ENCODE assay signal across 8 cellular contexts in the genomic region with DNA sequence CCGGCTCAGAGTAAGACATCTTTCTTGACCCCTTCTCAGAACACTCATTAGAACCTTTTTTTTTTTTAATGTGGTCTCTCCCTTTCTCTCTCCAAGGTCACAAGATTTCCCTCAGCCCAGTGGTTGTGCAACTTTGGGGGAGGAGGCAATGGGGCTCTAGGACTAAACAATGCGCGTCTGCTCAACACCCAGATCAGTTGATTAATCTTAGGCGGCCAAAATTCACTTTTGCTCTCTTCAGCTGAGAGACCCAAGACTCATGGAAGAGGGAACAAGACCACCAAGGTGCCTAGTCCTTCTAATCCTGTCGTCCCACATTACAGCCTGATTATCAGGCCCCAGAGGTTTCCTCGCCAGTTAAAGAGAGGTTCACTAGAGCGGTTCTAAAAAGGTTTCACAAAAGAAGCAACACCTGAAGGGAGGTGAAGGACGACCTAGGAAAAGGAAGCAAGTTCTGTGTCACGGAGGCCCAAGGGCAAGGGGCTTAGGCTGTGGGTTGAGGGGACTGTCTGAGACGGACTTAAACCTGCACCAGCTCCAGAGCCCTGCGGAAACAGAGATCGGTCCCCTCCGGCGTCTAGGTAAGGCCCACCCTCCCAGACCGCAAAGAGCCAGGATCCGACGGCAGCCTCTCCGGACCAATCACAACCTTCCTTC. TPM values are rescaled to one million over a fixed set of nuclear protein-coding genes. Genes with fewer than 3 reads are reported as not detected.
A peak's percentile ranks its signal among the peaks of the same experiment; 100 is the strongest.
DNase-seq lines count a peak whose midpoint lies in the region; ATAC-seq and TF ChIP-seq lines count a peak whose summit lies in the region.

No MANE protein-coding gene starts in this region.

- H3K4me1 ChIP-seq in right lobe of liver (peaks cover 0 to 16% (median 9%) of the 10 kb centered on the region in 4 donors), thyroid gland (peaks cover 10 to 46% of the 10 kb centered on the region in 2 donors)

- under 1% methylated on average over 10 of the region's 18 CpGs for WGBS in right lobe of liver (ENCODE audit: insufficient coverage, low coverage, low lambda C conversion rate, missing lambda C conversion rate)
- 3 to 7% methylated on average over 16 to 18 of the region's 18 CpGs for WGBS in thyroid gland, 2 donors

- TF ChIP-seq CTCF in right lobe of liver (IDR thresholded peaks at IDR 0.05) (no peak), thyroid gland (IDR thresholded peaks at IDR 0.05) (no peak)

- peak; percentile 67 for DNase-seq in NCI-H748 treated with DMSO at 0.1 percent for 48 hours (lab: John Stamatoyannopoulos, UW)
- peak in 2 of 61 donors; percentile 52 to 65 for DNase-seq in caudate nucleus (lab: John Stamatoyannopoulos, UW)
- peak in 1 of 3 donors; percentile 59 for DNase-seq in right lobe of liver
- peak; percentile 68 to 69 for DNase-seq in thyroid gland
- no peak for DNase-seq in GDM1 (lab: John Stamatoyannopoulos, UW)
- no peak for DNase-seq in NCI-H187 (lab: John Stamatoyannopoulos, UW)
- no peak for DNase-seq in ecto neural progenitor cell (ENCODE audit: low spot score)

- intact Hi-C loops in right lobe of liver (cut with DNase I): loop anchor here in 1 of 2 donors (10.0 kb wide), 1 partner anchor 175 kb away; a partner anchor contains a TSS
- intact Hi-C loops in thyroid gland (cut with DNase I): loop anchor here (10.0 kb wide), 1 partner anchor 175 kb away; a partner anchor contains a TSS

- TF ChIP-seq POLR2A in right lobe of liver (IDR thresholded peaks at IDR 0.05) (peak; percentile 93), thyroid gland (IDR thresholded peaks at IDR 0.05) (peak; percentile 66 to 94)

- ATAC-seq in GM18508 (IDR thresholded peaks at IDR 0.05; ENCODE audit: insufficient read depth, unreplicated experiment) (peak; percentile 1), right lobe of liver (peak in 3 of 4 donors; percentile 8 to 10 (median 10))

- H3K27ac ChIP-seq in caudate nucleus (ENCODE audit: low read depth, low read length): peak overlapping the region; percentile 99
- H3K27ac ChIP-seq in right lobe of liver: peak overlapping the region; percentile 91 to 99 (median 98)
- H3K27ac ChIP-seq in thyroid gland: peak overlapping the region; percentile 91 to 99 (median 97)

- H3K27me3 ChIP-seq in right lobe of liver (no peaks in the 10 kb centered on the region), thyroid gland (no peaks in the 10 kb centered on the region)

- H3K4me3 ChIP-seq in right lobe of liver (peak overlapping the region; percentile 33 to 89 (median 88)), thyroid gland (replicated peaks in 1 of 3) (peak overlapping the region; percentile 25 to 59 (median 29))

- H3K9me3 ChIP-seq in right lobe of liver: no peaks in the 10 kb centered on the region
- H3K9me3 ChIP-seq in thyroid gland: no peaks in the 10 kb centered on the region

- peaks cover 0 to 4% (median under 1%) of the 10 kb centered on the region in 4 donors for H3K36me3 ChIP-seq in right lobe of liver
- H3K36me3 ChIP-seq in thyroid gland: peaks cover 0 to 7% of the 10 kb centered on the region in 2 donors

RNA-seq across cellular contexts. Expression of a gene that starts 0.8 kb away (rescaled TPM):
- total RNA-seq in right lobe of liver (10 to 100 TPM; 15.1 to 20.8 (median 17.8) TPM), thyroid gland (10 to 100 TPM; 31.2 to 44.8 (median 34.7) TPM)

RNA-seq across cellular contexts. Expression of a gene that starts 1.0 kb away (rescaled TPM):
- total RNA-seq in right lobe of liver (1 to 10 TPM in 4 of 6 experiments, under 1 TPM in 2; 0.68 to 2.9 (median 1.5) TPM), thyroid gland (10 to 100 TPM in 2 of 4 donors, 1 to 10 TPM in 2; 5.2 to 12.9 (median 10.6) TPM)

RNA-seq across cellular contexts. Expression of a gene that starts 7.0 kb away (rescaled TPM):
- total RNA-seq in right lobe of liver (not detected), thyroid gland (not detected)

RNA-seq across cellular contexts. Expression of a gene that starts 48.3 kb away (rescaled TPM):
- total RNA-seq in right lobe of liver: 100 to 1,000 TPM; 254 to 463 (median 347) TPM
- 100 to 1,000 TPM; 493 to 555 (median 514) TPM for total RNA-seq in thyroid gland

RNA-seq across cellular contexts. Expression of a gene that starts 58.7 kb away (rescaled TPM):
- total RNA-seq in right lobe of liver (10 to 100 TPM; 35.9 to 91.2 (median 61.0) TPM), thyroid gland (10 to 100 TPM; 51.6 to 83.6 (median 68.9) TPM)

Comparison
In these comparisons a context has a peak if more than half of its experiments do, and no peak if none do; other contexts are left out.
1. DNase-seq: peak in NCI-H748 treated with DMSO at 0.1 percent for 48 hours (single experiment) and thyroid gland (2 of 2); none in GDM1 (single experiment), NCI-H187 (0 of 2) and ecto neural progenitor cell (single experiment).
2. Peak in every context shown above with its lines, with median percentiles within 50 percentile points of each other: H3K27ac ChIP-seq.